ENCODE assay signal across 9 cellular contexts in genomic region chr12:750356-751191, GRCh38. TPM values are rescaled to one million over a fixed set of nuclear protein-coding genes. Genes with fewer than 3 reads are reported as not detected.
DNase-seq lines count a peak whose midpoint lies in the region; ATAC-seq and TF ChIP-seq lines count a peak whose summit lies in the region.
"Had no signal": no experiment of that assay in that cellular context is flagged by ENCODE, and none has a peak within 500 bp of the region (broad histone marks: within the 10 kb centered on the region; RNA-seq: fewer than 3 reads in every experiment).

No MANE protein-coding gene starts in this region.

- H3K27ac ChIP-seq in breast epithelium (peak overlapping the region; percentile 81 to 85), liver (ENCODE audit: low read depth in 1 of 2, low read length in 2 of 2) (peak overlapping the region; percentile 52 to 84), uterus (peak overlapping the region; percentile 99)

- H3K36me3 Mint-ChIP-seq in MCF 10A (ENCODE audit: insufficient read depth, unreplicated experiment) = peaks cover 1% of the 10 kb centered on the region
- H3K36me3 Mint-ChIP-seq in activated T-cell treated with anti-CD3 and anti-CD28 coated beads, Interleukin-2, amount 50 U/mL, for 4 hours (ENCODE audit: insufficient read depth) = peaks cover 12% of the 10 kb centered on the region
- H3K36me3 Mint-ChIP-seq: memory B cell had no signal

- POLR2A ChIA-PET in MCF 10A (lab: Yijun Ruan, JAX) = interaction anchor here (0.6 to 6.4 kb wide), 37 partner anchors 9 to 370 kb away, joined by 3 to 336 read pairs (median 5); partner anchors contain the start of genes KDM5A and RAD52

- no peaks in the 10 kb centered on the region for H3K36me3 ChIP-seq in breast epithelium
- no peaks in the 10 kb centered on the region for H3K36me3 ChIP-seq in liver (ENCODE audit: control insufficient read depth in 4 of 4, insufficient read depth in 3 of 4, low read depth in 1 of 4, low read length in 3 of 4)
- no peaks in the 10 kb centered on the region for H3K36me3 ChIP-seq in uterus

- H3K4me1 Mint-ChIP-seq in MCF 10A (ENCODE audit: insufficient read depth, unreplicated experiment) = peaks cover 11% of the 10 kb centered on the region
- peaks cover 13% of the 10 kb centered on the region for H3K4me1 Mint-ChIP-seq in activated T-cell treated with anti-CD3 and anti-CD28 coated beads, Interleukin-2, amount 50 U/mL, for 4 hours (ENCODE audit: low read depth)

- H3K4me3 Mint-ChIP-seq in MCF 10A (ENCODE audit: unreplicated experiment) = no peak overlapping the region
- H3K4me3 Mint-ChIP-seq in activated T-cell treated with anti-CD3 and anti-CD28 coated beads, Interleukin-2, amount 50 U/mL, for 4 hours = no peak overlapping the region

- H3K27ac Mint-ChIP-seq in MCF 10A (ENCODE audit: low read depth, unreplicated experiment) = no peak overlapping the region
- H3K27ac Mint-ChIP-seq: memory B cell had no signal

- TF ChIP-seq POLR2A in breast epithelium (IDR thresholded peaks at IDR 0.05) (no peak), uterus (IDR thresholded peaks at IDR 0.05) (no peak)

- DNase-seq in breast epithelium (ENCODE audit: low spot score in 2 of 2) (no peak), MCF 10A (ENCODE audit: unreplicated experiment) (no peak), uterus (no peak), sciatic nerve (ENCODE audit: low spot score) (no peak), NOMO-1 treated with DMSO at 0.1 percent for 48 hours (lab: John Stamatoyannopoulos, UW; ENCODE audit: unreplicated experiment) (no peak)
- DNase-seq in activated T-cell treated with anti-CD3 and anti-CD28 coated beads, Interleukin-2, amount 50 U/mL, for 4 hours = no peak

- H3K27me3 Mint-ChIP-seq in MCF 10A (ENCODE audit: insufficient read depth, unreplicated experiment) = no peaks in the 10 kb centered on the region
- H3K27me3 Mint-ChIP-seq in activated T-cell treated with anti-CD3 and anti-CD28 coated beads, Interleukin-2, amount 50 U/mL, for 4 hours (ENCODE audit: low read depth) = no peaks in the 10 kb centered on the region
- H3K27me3 Mint-ChIP-seq: memory B cell had no signal

- BruUV-seq in MCF 10A (replicated peaks; lab: Mats Ljungman, UMichigan) = no TSS peak

- no peaks in the 10 kb centered on the region for H3K4me1 ChIP-seq in breast epithelium
- peaks cover 0 to 31% (median 15%) of the 10 kb centered on the region in 4 donors for H3K4me1 ChIP-seq in liver (ENCODE audit: control insufficient read depth in 4 of 4, insufficient read depth in 4 of 4, low read length in 3 of 4)
- no peaks in the 10 kb centered on the region for H3K4me1 ChIP-seq in uterus

- no peak for TF ChIP-seq RAD21 in liver (IDR thresholded peaks at IDR 0.05)

- no peaks in the 10 kb centered on the region for H3K9me3 Mint-ChIP-seq in MCF 10A (ENCODE audit: unreplicated experiment)
- H3K9me3 Mint-ChIP-seq in activated T-cell treated with anti-CD3 and anti-CD28 coated beads, Interleukin-2, amount 50 U/mL, for 4 hours = no peaks in the 10 kb centered on the region
- H3K9me3 Mint-ChIP-seq: memory B cell had no signal

- H3K27me3 ChIP-seq in breast epithelium = no peaks in the 10 kb centered on the region
- H3K27me3 ChIP-seq in liver (ENCODE audit: control insufficient read depth in 4 of 4, insufficient read depth in 4 of 4, low read length in 3 of 4) = no peaks in the 10 kb centered on the region
- H3K27me3 ChIP-seq in uterus = no peaks in the 10 kb centered on the region

- peak overlapping the region; percentile 60 to 91 for H3K9ac ChIP-seq in liver (ENCODE audit: low read depth in 1 of 2, low read length in 2 of 2)

- 4% methylated on average over 7 of the region's 7 CpGs for WGBS in liver

- intact Hi-C loops in breast epithelium (cut with DNase I; ENCODE audit: low total_unique reads) = loop anchor here (10.0 kb wide), 1 partner anchor 176 kb away; no protein-coding TSS in a partner anchor
- intact Hi-C loops in MCF 10A (cut with micrococcal nuclease) = loop anchor here (1.0 to 10.0 kb wide), 5 partner anchors 118 to 842 kb away; partner anchors contain the start of gene FBXL14
- intact Hi-C loops in uterus (cut with DNase I; ENCODE audit: low total_unique reads) = loop anchor here (5.0 to 10.0 kb wide), 3 partner anchors 64 to 178 kb away; no protein-coding TSS in a partner anchor
- intact Hi-C loops in sciatic nerve (cut with DNase I) = loop anchor here (10.0 kb wide), 1 partner anchor 176 kb away; no protein-coding TSS in a partner anchor

- CTCF ChIA-PET in MCF 10A (lab: Yijun Ruan, JAX) = interaction anchor here (0.6 to 6.8 kb wide), 30 partner anchors 9 to 852 kb away, joined by 3 to 100 read pairs (median 4); no protein-coding TSS in a partner anchor

- no peak for TF ChIP-seq CTCF in breast epithelium (IDR thresholded peaks at IDR 0.05)
- no peak for TF ChIP-seq CTCF in MCF 10A (IDR thresholded peaks at IDR 0.05; ENCODE audit: unreplicated experiment)
- TF ChIP-seq CTCF in WI38 (IDR thresholded peaks at IDR 0.05; ENCODE audit: low read depth, low read length) = no peak
- no peak for TF ChIP-seq CTCF in liver (IDR thresholded peaks at IDR 0.05; ENCODE audit: low read depth, low read length, missing input control)
- no peak for TF ChIP-seq CTCF in uterus (IDR thresholded peaks at IDR 0.05)

- no peak for ATAC-seq in sciatic nerve
- no peak for ATAC-seq in activated T-cell treated with anti-CD3 and anti-CD28 coated beads, Interleukin-2, amount 50 U/mL, for 4 hours

- H3K4me3 ChIP-seq in breast epithelium (peak overlapping the region; percentile 71 to 96 (median 83)), WI38 (ENCODE audit: low read depth, low read length) (peak overlapping the region; percentile 54), liver (ENCODE audit: low read depth in 1 of 3, low read length in 3 of 3) (peak overlapping the region; percentile 27 to 43 (median 42)), uterus (peak overlapping the region; percentile 72 to 78)

- no peaks in the 10 kb centered on the region for H3K9me3 ChIP-seq in breast epithelium
- H3K9me3 ChIP-seq in liver (ENCODE audit: control insufficient read depth in 4 of 4, low read length in 3 of 4) = no peaks in the 10 kb centered on the region
- no peaks in the 10 kb centered on the region for H3K9me3 ChIP-seq in uterus

TF ChIP-seq in liver, 16 proteins besides CTCF, POLR2A, EP300 and RAD21:
- TF ChIP-seq FOXA2 (IDR thresholded peaks at IDR 0.05) (no peak), HNF4A (conservative IDR thresholded peaks at IDR 0.05) (no peak), NR2F2 (IDR thresholded peaks at IDR 0.05) (no peak), SP1 (IDR thresholded peaks at IDR 0.05) (no peak), YY1 (IDR thresholded peaks at IDR 0.05) (no peak), JUND (IDR thresholded peaks at IDR 0.05) (no peak), EGR1 (IDR thresholded peaks at IDR 0.05; ENCODE audit: low read depth in 2 of 2) (no peak), GABPA (IDR thresholded peaks at IDR 0.05 in 1 of 2, conservative IDR thresholded peaks at IDR 0.05 in 1 of 2) (no peak), HNF4G (IDR thresholded peaks at IDR 0.05) (no peak)
- TF ChIP-seq, protein P1, sequence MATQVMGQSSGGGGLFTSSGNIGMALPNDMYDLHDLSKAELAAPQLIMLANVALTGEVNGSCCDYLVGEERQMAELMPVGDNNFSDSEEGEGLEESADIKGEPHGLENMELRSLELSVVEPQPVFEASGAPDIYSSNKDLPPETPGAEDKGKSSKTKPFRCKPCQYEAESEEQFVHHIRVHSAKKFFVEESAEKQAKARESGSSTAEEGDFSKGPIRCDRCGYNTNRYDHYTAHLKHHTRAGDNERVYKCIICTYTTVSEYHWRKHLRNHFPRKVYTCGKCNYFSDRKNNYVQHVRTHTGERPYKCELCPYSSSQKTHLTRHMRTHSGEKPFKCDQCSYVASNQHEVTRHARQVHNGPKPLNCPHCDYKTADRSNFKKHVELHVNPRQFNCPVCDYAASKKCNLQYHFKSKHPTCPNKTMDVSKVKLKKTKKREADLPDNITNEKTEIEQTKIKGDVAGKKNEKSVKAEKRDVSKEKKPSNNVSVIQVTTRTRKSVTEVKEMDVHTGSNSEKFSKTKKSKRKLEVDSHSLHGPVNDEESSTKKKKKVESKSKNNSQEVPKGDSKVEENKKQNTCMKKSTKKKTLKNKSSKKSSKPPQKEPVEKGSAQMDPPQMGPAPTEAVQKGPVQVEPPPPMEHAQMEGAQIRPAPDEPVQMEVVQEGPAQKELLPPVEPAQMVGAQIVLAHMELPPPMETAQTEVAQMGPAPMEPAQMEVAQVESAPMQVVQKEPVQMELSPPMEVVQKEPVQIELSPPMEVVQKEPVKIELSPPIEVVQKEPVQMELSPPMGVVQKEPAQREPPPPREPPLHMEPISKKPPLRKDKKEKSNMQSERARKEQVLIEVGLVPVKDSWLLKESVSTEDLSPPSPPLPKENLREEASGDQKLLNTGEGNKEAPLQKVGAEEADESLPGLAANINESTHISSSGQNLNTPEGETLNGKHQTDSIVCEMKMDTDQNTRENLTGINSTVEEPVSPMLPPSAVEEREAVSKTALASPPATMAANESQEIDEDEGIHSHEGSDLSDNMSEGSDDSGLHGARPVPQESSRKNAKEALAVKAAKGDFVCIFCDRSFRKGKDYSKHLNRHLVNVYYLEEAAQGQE (IDR thresholded peaks at IDR 0.05) = no peak
- TF ChIP-seq, protein P2, sequence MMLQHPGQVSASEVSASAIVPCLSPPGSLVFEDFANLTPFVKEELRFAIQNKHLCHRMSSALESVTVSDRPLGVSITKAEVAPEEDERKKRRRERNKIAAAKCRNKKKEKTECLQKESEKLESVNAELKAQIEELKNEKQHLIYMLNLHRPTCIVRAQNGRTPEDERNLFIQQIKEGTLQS (IDR thresholded peaks at IDR 0.05) = no peak
- TF ChIP-seq, protein P3, sequence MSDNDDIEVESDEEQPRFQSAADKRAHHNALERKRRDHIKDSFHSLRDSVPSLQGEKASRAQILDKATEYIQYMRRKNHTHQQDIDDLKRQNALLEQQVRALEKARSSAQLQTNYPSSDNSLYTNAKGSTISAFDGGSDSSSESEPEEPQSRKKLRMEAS (IDR thresholded peaks at IDR 0.05) = no peak

RNA-seq across cellular contexts. Expression of gene WNK1, which starts 1.8 kb away (rescaled TPM):
- total RNA-seq in breast epithelium = 100 to 1,000 TPM; 173 to 192 (median 176) TPM
- total RNA-seq in MCF 10A (2022) = 123 and 139 TPM in 2 replicates
- total RNA-seq in liver = 100 to 1,000 TPM in 1 of 2 donors, 10 to 100 TPM in 1; 78.9 to 299 TPM
- polyA plus RNA-seq in liver = 10 to 100 TPM; 22.4 to 28.7 TPM
- total RNA-seq in uterus = 100 to 1,000 TPM in 1 of 4 donors, 10 to 100 TPM in 3; 57.1 to 208 (median 81.0) TPM
- 238 TPM for total RNA-seq in sciatic nerve
- 100 to 1,000 TPM; 183 to 213 (median 185) TPM for total RNA-seq in activated T-cell treated with anti-CD3 and anti-CD28 coated beads, Interleukin-2, amount 50 U/mL, for 4 hours
